ENCODE assay signal across 1 cellular context in genomic region chr9:137578518-137579258, GRCh38.
TF ChIP-seq lines count a peak whose summit lies in the region.

Gene DPH7, minus strand, starts transcription at chr9:137578925. Its CDS starts 148 bp downstream, at chr9:137578777.

TF ChIP-seq in K562, 482 proteins besides CTCF, POLR2A, EP300 and RAD21 (continued from another document and continues in another):
- TF ChIP-seq ZNF449 (CRISPR knock-in tag; IDR thresholded peaks at IDR 0.05) (no peak), ETS1 (conservative IDR thresholded peaks at IDR 0.05; ENCODE audit: control insufficient read depth, low read depth, low read length) (peak; percentile 89), ZNF507 (tag; conservative IDR thresholded peaks at IDR 0.05) (no peak), CTBP1 (IDR thresholded peaks at IDR 0.05; ENCODE audit: borderline replicate concordance) (peak; percentile 90), KAT7 (CRISPR knock-in tag; IDR thresholded peaks at IDR 0.05; ENCODE audit: borderline replicate concordance) (no peak; the same call in 1 of the 2 replicates), E2F3 (CRISPR knock-in tag; IDR thresholded peaks at IDR 0.05) (no peak; the same call in 1 of the 2 replicates), HDAC3 (IDR thresholded peaks at IDR 0.05; ENCODE audit: borderline replicate concordance, partially characterized antibody) (no peak), BMI1 (IDR thresholded peaks at IDR 0.05; ENCODE audit: low read length) (no peak), ZNF655 (CRISPR knock-in tag; IDR thresholded peaks at IDR 0.05) (no peak), EP400 (IDR thresholded peaks at IDR 0.05) (peak; percentile 88), CC2D1A (IDR thresholded peaks at IDR 0.05) (no peak), NR2C1 (IDR thresholded peaks at IDR 0.05) (peak; percentile 98), NR2C1 (tag; IDR thresholded peaks at IDR 0.05) (peak; percentile 99), LARP7 (IDR thresholded peaks at IDR 0.05) (no peak), TARDBP (IDR thresholded peaks at IDR 0.05) (peak; percentile 92; the same call in 1 of the 2 replicates), CGGBP1 (CRISPR knock-in tag; IDR thresholded peaks at IDR 0.05) (no peak), ZNF217 (CRISPR knock-in tag; IDR thresholded peaks at IDR 0.05) (no peak), TRIM25 (IDR thresholded peaks at IDR 0.05; ENCODE audit: borderline replicate concordance) (no peak), ZNF184 (CRISPR knock-in tag; IDR thresholded peaks at IDR 0.05) (no peak), KLF10 (CRISPR knock-in tag; IDR thresholded peaks at IDR 0.05) (no peak), ARID2 (IDR thresholded peaks at IDR 0.05) (no peak), ZNF347 (CRISPR knock-in tag; IDR thresholded peaks at IDR 0.05; ENCODE audit: low read depth) (no peak), GABPB1 (CRISPR knock-in tag; IDR thresholded peaks at IDR 0.05) (peak; percentile 97), USF2 (CRISPR knock-in tag; IDR thresholded peaks at IDR 0.05) (no peak), KAT8 (IDR thresholded peaks at IDR 0.05; ENCODE audit: low read depth) (no peak), ATF2 (CRISPR knock-in tag; IDR thresholded peaks at IDR 0.05) (peak; percentile 67; the same call in 1 of the 2 replicates), XRCC4 (IDR thresholded peaks at IDR 0.05; ENCODE audit: extremely low read depth, insufficient read depth, insufficient read length) (no peak), TEAD4 (IDR thresholded peaks at IDR 0.05; ENCODE audit: low read length) (no peak), TEAD4 (CRISPR knock-in tag; IDR thresholded peaks at IDR 0.05; ENCODE audit: borderline replicate concordance) (no peak), TCF7L2 (IDR thresholded peaks at IDR 0.05; ENCODE audit: low read depth, low read length) (no peak), ZNF561 (CRISPR knock-in tag; conservative IDR thresholded peaks at IDR 0.05) (no peak), SRSF1 (IDR thresholded peaks at IDR 0.05; ENCODE audit: low read depth, low read length) (0 out of 2 replicates have a peak, but pooled peaks have one; percentile 21), ZKSCAN1 (IDR thresholded peaks at IDR 0.05; ENCODE audit: low read depth, low read length) (0 out of 2 replicates have a peak, but pooled peaks have one; percentile 27), ELF4 (CRISPR knock-in tag; IDR thresholded peaks at IDR 0.05) (no peak), PHF20 (IDR thresholded peaks at IDR 0.05; ENCODE audit: partially characterized antibody) (peak; percentile 84), ZNF75A (CRISPR knock-in tag; IDR thresholded peaks at IDR 0.05) (peak; percentile 54; the same call in 1 of the 2 replicates), NRF1 (conservative IDR thresholded peaks at IDR 0.05 in 1 of 2, IDR thresholded peaks at IDR 0.05 in 1 of 2) (peak; percentile 78 to 81), HSF4 (CRISPR knock-in tag; IDR thresholded peaks at IDR 0.05; ENCODE audit: borderline replicate concordance) (no peak), ZBTB33 (CRISPR knock-in tag; IDR thresholded peaks at IDR 0.05) (peak; percentile 89), FOXK1 (CRISPR knock-in tag; IDR thresholded peaks at IDR 0.05; ENCODE audit: borderline replicate concordance) (no peak), RBM14 (IDR thresholded peaks at IDR 0.05; ENCODE audit: borderline replicate concordance, insufficient read depth, low read depth, low read length) (0 out of 2 replicates have a peak, but pooled peaks have one; percentile 18), E2F8 (IDR thresholded peaks at IDR 0.05; ENCODE audit: low read depth, partially characterized antibody) (peak; percentile 86), PPARD (CRISPR knock-in tag; IDR thresholded peaks at IDR 0.05) (no peak), EGR1 (conservative IDR thresholded peaks at IDR 0.05) (no peak), MED1 (CRISPR knock-in tag; IDR thresholded peaks at IDR 0.05; ENCODE audit: borderline replicate concordance) (no peak), OTX1 (CRISPR knock-in tag; IDR thresholded peaks at IDR 0.05) (no peak), KAT2B (IDR thresholded peaks at IDR 0.05; ENCODE audit: low read depth, low read length) (no peak), SREBF2 (CRISPR knock-in tag; IDR thresholded peaks at IDR 0.05) (no peak), ZBTB12 (CRISPR knock-in tag; IDR thresholded peaks at IDR 0.05) (peak; percentile 60), MCM3 (IDR thresholded peaks at IDR 0.05) (no peak), NEUROD1 (IDR thresholded peaks at IDR 0.05; ENCODE audit: borderline replicate concordance, low read depth, low read length, partially characterized antibody) (no peak), ERF (CRISPR knock-in tag; IDR thresholded peaks at IDR 0.05) (peak; percentile 89; the same call in 1 of the 2 replicates), CBX2 (IDR thresholded peaks at IDR 0.05; ENCODE audit: insufficient read depth, low read length, poor library complexity, severe bottlenecking) (no peak)
